ENCODE assay signal across 1 cellular context in the genomic region with DNA sequence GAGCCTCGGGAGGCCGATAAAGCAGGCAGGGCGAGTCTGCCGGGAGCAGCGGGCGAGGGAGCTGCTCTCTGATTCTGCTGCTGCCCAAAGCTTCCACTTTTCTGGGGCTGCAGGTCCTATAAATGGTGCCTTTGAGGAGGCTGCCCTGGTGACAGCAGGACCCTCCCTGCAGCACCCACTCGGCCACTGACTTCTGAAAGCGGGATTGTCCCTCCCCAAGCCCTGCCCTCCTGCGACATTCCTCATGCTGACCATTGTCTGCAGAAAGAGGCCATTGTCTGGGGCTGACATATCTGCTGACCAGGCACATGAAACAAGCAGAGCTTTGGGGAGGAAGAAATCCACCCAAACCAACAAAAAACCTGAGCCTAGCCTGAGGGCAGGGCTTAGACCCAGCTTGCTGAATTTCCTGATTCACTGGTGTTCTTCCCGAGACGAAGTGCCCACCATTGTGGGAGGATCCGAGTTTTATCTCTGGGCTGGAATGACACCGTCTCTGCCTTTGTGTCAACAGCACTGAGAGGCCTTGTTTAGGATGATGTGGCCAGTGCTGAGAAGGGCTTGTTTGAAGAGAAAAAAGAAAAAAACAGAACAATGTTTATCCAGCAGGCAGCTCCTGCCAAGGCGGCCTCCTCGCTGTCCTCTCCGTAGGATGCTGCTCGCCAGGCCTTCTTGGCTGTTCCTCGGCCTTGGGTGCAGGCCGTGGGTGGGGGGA.
A peak's percentile ranks its signal among the peaks of the same experiment; 100 is the strongest.
TF ChIP-seq lines count a peak whose summit lies in the region.

No MANE protein-coding gene starts in this region.

TF ChIP-seq in HepG2, 621 proteins besides CTCF, POLR2A, EP300 and RAD21 (continued from another document and continues in another):
- no peak for TF ChIP-seq ONECUT2 (CRISPR knock-in tag; IDR thresholded peaks at IDR 0.05)
- TF ChIP-seq, protein P1, sequence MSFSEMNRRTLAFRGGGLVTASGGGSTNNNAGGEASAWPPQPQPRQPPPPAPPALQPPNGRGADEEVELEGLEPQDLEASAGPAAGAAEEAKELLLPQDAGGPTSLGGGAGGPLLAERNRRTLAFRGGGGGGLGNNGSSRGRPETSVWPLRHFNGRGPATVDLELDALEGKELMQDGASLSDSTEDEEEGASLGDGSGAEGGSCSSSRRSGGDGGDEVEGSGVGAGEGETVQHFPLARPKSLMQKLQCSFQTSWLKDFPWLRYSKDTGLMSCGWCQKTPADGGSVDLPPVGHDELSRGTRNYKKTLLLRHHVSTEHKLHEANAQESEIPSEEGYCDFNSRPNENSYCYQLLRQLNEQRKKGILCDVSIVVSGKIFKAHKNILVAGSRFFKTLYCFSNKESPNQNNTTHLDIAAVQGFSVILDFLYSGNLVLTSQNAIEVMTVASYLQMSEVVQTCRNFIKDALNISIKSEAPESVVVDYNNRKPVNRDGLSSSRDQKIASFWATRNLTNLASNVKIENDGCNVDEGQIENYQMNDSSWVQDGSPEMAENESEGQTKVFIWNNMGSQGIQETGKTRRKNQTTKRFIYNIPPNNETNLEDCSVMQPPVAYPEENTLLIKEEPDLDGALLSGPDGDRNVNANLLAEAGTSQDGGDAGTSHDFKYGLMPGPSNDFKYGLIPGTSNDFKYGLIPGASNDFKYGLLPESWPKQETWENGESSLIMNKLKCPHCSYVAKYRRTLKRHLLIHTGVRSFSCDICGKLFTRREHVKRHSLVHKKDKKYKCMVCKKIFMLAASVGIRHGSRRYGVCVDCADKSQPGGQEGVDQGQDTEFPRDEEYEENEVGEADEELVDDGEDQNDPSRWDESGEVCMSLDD (CRISPR knock-in tag; IDR thresholded peaks at IDR 0.05; ENCODE audit: borderline replicate concordance) = 0 out of 2 replicates have a peak, but pooled peaks have one; percentile 65
- 0 out of 2 replicates have a peak, but pooled peaks have one; percentile 23 for TF ChIP-seq ZNF891 (CRISPR knock-in tag; IDR thresholded peaks at IDR 0.05)
- TF ChIP-seq EHMT2 (IDR thresholded peaks at IDR 0.05; ENCODE audit: borderline replicate concordance, low read depth, low read length) = peak; percentile 23; the same call in 1 of the 2 replicates
- TF ChIP-seq TRIM22 (IDR thresholded peaks at IDR 0.05) = no peak
- no peak; the same call in 1 of the 2 replicates for TF ChIP-seq HINFP (CRISPR knock-in tag; IDR thresholded peaks at IDR 0.05; ENCODE audit: low read depth)
- TF ChIP-seq MTERF4 (CRISPR knock-in tag; IDR thresholded peaks at IDR 0.05) = no peak; the same call in 1 of the 2 replicates
- no peak for TF ChIP-seq PAX8 (CRISPR knock-in tag; IDR thresholded peaks at IDR 0.05; ENCODE audit: borderline replicate concordance)
- no peak; the same call in 1 of the 2 replicates for TF ChIP-seq ZNF296 (CRISPR knock-in tag; conservative IDR thresholded peaks at IDR 0.05)
- TF ChIP-seq ELF3 (CRISPR knock-in tag; IDR thresholded peaks at IDR 0.05) = peak; percentile 39
- TF ChIP-seq ZNF335 (CRISPR knock-in tag; IDR thresholded peaks at IDR 0.05) = 0 out of 2 replicates have a peak, but pooled peaks have one; percentile 17
- peak; percentile 46; the same call in 1 of the 2 replicates for TF ChIP-seq MEIS2 (CRISPR knock-in tag; IDR thresholded peaks at IDR 0.05)
- peak; percentile 76; the same call in 1 of the 2 replicates for TF ChIP-seq MEIS1 (CRISPR knock-in tag; IDR thresholded peaks at IDR 0.05; ENCODE audit: borderline replicate concordance)
- peak; percentile 8; the same call in 1 of the 2 replicates for TF ChIP-seq ETV6 (CRISPR knock-in tag; conservative IDR thresholded peaks at IDR 0.05)
- peak; percentile 47; the same call in 1 of the 2 replicates for TF ChIP-seq RARA (CRISPR knock-in tag; IDR thresholded peaks at IDR 0.05)
- TF ChIP-seq TBX3 (IDR thresholded peaks at IDR 0.05; ENCODE audit: borderline replicate concordance) = 0 out of 2 replicates have a peak, but pooled peaks have one; percentile 33
- no peak for TF ChIP-seq SP1 (IDR thresholded peaks at IDR 0.05)
- 0 out of 2 replicates have a peak, but pooled peaks have one; percentile 7 for TF ChIP-seq SP1 (CRISPR knock-in tag; IDR thresholded peaks at IDR 0.05)
- no peak for TF ChIP-seq ZNF674 (CRISPR knock-in tag; IDR thresholded peaks at IDR 0.05; ENCODE audit: low read depth)
- TF ChIP-seq RARG (CRISPR knock-in tag; IDR thresholded peaks at IDR 0.05; ENCODE audit: low read depth) = no peak
- 0 out of 2 replicates have a peak, but pooled peaks have one; percentile 18 for TF ChIP-seq ZBTB4 (CRISPR knock-in tag; IDR thresholded peaks at IDR 0.05; ENCODE audit: borderline replicate concordance)
- TF ChIP-seq ZNF788 (CRISPR knock-in tag; IDR thresholded peaks at IDR 0.05; ENCODE audit: borderline replicate concordance) = peak; percentile 44; the same call in 1 of the 2 replicates
- TF ChIP-seq, protein P2, sequence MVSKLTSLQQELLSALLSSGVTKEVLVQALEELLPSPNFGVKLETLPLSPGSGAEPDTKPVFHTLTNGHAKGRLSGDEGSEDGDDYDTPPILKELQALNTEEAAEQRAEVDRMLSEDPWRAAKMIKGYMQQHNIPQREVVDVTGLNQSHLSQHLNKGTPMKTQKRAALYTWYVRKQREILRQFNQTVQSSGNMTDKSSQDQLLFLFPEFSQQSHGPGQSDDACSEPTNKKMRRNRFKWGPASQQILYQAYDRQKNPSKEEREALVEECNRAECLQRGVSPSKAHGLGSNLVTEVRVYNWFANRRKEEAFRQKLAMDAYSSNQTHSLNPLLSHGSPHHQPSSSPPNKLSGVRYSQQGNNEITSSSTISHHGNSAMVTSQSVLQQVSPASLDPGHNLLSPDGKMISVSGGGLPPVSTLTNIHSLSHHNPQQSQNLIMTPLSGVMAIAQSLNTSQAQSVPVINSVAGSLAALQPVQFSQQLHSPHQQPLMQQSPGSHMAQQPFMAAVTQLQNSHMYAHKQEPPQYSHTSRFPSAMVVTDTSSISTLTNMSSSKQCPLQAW (CRISPR knock-in tag; IDR thresholded peaks at IDR 0.05) = no peak
- TF ChIP-seq, protein P3, sequence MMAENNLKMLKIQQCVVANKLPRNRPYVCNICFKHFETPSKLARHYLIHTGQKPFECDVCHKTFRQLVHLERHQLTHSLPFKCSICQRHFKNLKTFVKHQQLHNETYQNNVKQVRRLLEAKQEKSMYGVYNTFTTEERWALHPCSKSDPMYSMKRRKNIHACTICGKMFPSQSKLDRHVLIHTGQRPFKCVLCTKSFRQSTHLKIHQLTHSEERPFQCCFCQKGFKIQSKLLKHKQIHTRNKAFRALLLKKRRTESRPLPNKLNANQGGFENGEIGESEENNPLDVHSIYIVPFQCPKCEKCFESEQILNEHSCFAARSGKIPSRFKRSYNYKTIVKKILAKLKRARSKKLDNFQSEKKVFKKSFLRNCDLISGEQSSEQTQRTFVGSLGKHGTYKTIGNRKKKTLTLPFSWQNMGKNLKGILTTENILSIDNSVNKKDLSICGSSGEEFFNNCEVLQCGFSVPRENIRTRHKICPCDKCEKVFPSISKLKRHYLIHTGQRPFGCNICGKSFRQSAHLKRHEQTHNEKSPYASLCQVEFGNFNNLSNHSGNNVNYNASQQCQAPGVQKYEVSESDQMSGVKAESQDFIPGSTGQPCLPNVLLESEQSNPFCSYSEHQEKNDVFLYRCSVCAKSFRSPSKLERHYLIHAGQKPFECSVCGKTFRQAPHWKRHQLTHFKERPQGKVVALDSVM (CRISPR knock-in tag; IDR thresholded peaks at IDR 0.05) = peak; percentile 25; the same call in 1 of the 2 replicates
- peak; percentile 43; the same call in 1 of the 2 replicates for TF ChIP-seq ZNF142 (CRISPR knock-in tag; IDR thresholded peaks at IDR 0.05)
- TF ChIP-seq CBFB (CRISPR knock-in tag; IDR thresholded peaks at IDR 0.05) = no peak
- TF ChIP-seq SOX6 (IDR thresholded peaks at IDR 0.05) = no peak
- peak; percentile 92 for TF ChIP-seq SOX6 (CRISPR knock-in tag; IDR thresholded peaks at IDR 0.05)
- TF ChIP-seq ATF3 (CRISPR knock-in tag; IDR thresholded peaks at IDR 0.05) = 0 out of 2 replicates have a peak, but pooled peaks have one; percentile 6
